ENCODE assay signal across 19 cellular contexts in the genomic region with DNA sequence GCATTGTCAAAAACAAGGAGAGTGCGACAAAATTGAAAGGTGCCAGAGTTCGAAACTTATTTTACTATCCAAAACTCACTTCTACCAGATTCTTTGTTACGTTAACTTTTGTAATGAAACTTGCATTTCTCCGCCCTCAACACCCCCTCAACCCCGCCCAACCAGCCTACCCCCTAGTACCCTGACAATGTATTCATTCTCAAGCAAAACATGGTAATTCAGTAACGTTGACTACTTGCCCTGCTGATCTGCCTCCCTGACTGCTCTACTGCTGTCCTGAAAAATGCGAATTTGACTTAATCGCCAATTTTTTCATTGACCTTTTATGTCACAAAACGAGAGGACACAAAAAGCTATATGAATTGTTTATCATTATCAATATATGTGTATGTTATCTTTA. TPM values are rescaled to one million over a fixed set of nuclear protein-coding genes. Genes with fewer than 3 reads are reported as not detected.
DNase-seq lines count a peak whose midpoint lies in the region; ATAC-seq, FAIRE-seq and TF ChIP-seq lines count a peak whose summit lies in the region.
"Had no signal": no experiment of that assay in that cellular context is flagged by ENCODE, and none has a peak within 500 bp of the region (broad histone marks: within the 10 kb centered on the region; RNA-seq: fewer than 3 reads in every experiment).

A gene (minus strand): TSS at position 83 of the 400 bp plus-strand sequence. CDS start 79 bp downstream, at position 4.

- ATAC-seq in natural killer cell treated with Interleukin-12 subunit alpha and Interleukin-12 subunit beta and Interleukin-15 and Interleukin-18, amount 100 ng/mL, for 72 hours = no peak
- ATAC-seq in natural killer cell (no peak), GM21360 (IDR thresholded peaks at IDR 0.05; ENCODE audit: unreplicated experiment) (no peak)

- H3K9me3 Mint-ChIP-seq in natural killer cell treated with Interleukin-12 subunit alpha and Interleukin-12 subunit beta and Interleukin-15 and Interleukin-18, amount 100 ng/mL, for 72 hours = no peaks in the 10 kb centered on the region
- H3K9me3 Mint-ChIP-seq in natural killer cell = no peaks in the 10 kb centered on the region
- H3K9me3 Mint-ChIP-seq: nephron progenitor cell, type B pancreatic cell had no signal

- no peaks in the 10 kb centered on the region for H3K4me1 ChIP-seq in kidney (ENCODE audit: control insufficient read depth in 1 of 2, insufficient read depth in 1 of 2, low read depth in 1 of 2, low read length in 2 of 2)
- no peaks in the 10 kb centered on the region for H3K4me1 ChIP-seq in urinary bladder (ENCODE audit: insufficient read depth)

- FAIRE-seq in kidney (lab: Jason Lieb, UNC) = no peak

- peaks cover 0 to 39% of the 10 kb centered on the region in 2 donors for H3K27me3 Mint-ChIP-seq in natural killer cell treated with Interleukin-12 subunit alpha and Interleukin-12 subunit beta and Interleukin-15 and Interleukin-18, amount 100 ng/mL, for 72 hours
- peaks cover 0 to 21% of the 10 kb centered on the region in 2 donors for H3K27me3 Mint-ChIP-seq in natural killer cell (ENCODE audit: low read depth in 2 of 2)
- H3K27me3 Mint-ChIP-seq: type B pancreatic cell had no signal

- no peaks in the 10 kb centered on the region for H3K9me3 ChIP-seq in kidney (ENCODE audit: control insufficient read depth in 1 of 2, low read length in 2 of 2)

- H3K27ac Mint-ChIP-seq in natural killer cell treated with Interleukin-12 subunit alpha and Interleukin-12 subunit beta and Interleukin-15 and Interleukin-18, amount 100 ng/mL, for 72 hours = no peak within 1 kb of the TSS
- H3K27ac Mint-ChIP-seq in natural killer cell = no peak within 1 kb of the TSS
- H3K27ac Mint-ChIP-seq: nephron progenitor cell, type B pancreatic cell had no signal

- intact Hi-C loops in natural killer cell (cut with micrococcal nuclease) (no loop called here), kidney (cut with DNase I) (no loop called here)

- no peak for DNase-seq in natural killer cell treated with Interleukin-12 subunit alpha and Interleukin-12 subunit beta and Interleukin-15 and Interleukin-18, amount 100 ng/mL, for 72 hours (ENCODE audit: low spot score)
- DNase-seq in natural killer cell (no peak), choroid plexus epithelial cell (ENCODE audit: low read depth) (no peak), kidney (no peak), NCI-H82 (lab: John Stamatoyannopoulos, UW) (no peak), middle frontal gyrus (ENCODE audit: extremely low spot score, low spot score) (no peak)
- DNase-seq: cerebellar nuclear complex; DMS53; NCI-H1694 treated with DMSO at 0.1 percent for 48 hours; NCI-H524 treated with DMSO at 0.1 percent for 48 hours; nephron progenitor cell; retina; stimulated activated CD4-positive, alpha-beta T cell treated with anti-CD3 and anti-CD28 coated beads, Interleukin-1b, Interleukin-23, amount 100 ng/mL, for 48 hours had no signal

- 6% methylated on average over 9 of the region's 9 CpGs for WGBS in urinary bladder

- H3K36me3 ChIP-seq in kidney (ENCODE audit: control insufficient read depth in 1 of 2, insufficient read depth in 2 of 2, low read length in 2 of 2) (no peaks in the 10 kb centered on the region), urinary bladder (ENCODE audit: insufficient read depth) (no peaks in the 10 kb centered on the region)

- H3K4me1 Mint-ChIP-seq in natural killer cell treated with Interleukin-12 subunit alpha and Interleukin-12 subunit beta and Interleukin-15 and Interleukin-18, amount 100 ng/mL, for 72 hours (ENCODE audit: low read depth in 2 of 2) = peaks cover 0 to 6% of the 10 kb centered on the region in 2 donors
- peaks cover 0 to 7% of the 10 kb centered on the region in 2 donors for H3K4me1 Mint-ChIP-seq in natural killer cell
- H3K4me1 Mint-ChIP-seq: nephron progenitor cell had no signal

- H3K9ac ChIP-seq in kidney (ENCODE audit: low read length in 2 of 2) = no peak within 1 kb of the TSS

- peak within 1 kb of the TSS; percentile 68 for H3K4me3 Mint-ChIP-seq in natural killer cell treated with Interleukin-12 subunit alpha and Interleukin-12 subunit beta and Interleukin-15 and Interleukin-18, amount 100 ng/mL, for 72 hours
- no peak within 1 kb of the TSS for H3K4me3 Mint-ChIP-seq in natural killer cell
- H3K4me3 Mint-ChIP-seq: nephron progenitor cell, type B pancreatic cell had no signal

- peak within 1 kb of the TSS; percentile 36 for H3K4me3 ChIP-seq in choroid plexus epithelial cell (ENCODE audit: low read depth, low read length)
- H3K4me3 ChIP-seq in kidney (ENCODE audit: low read length in 2 of 2) = peak within 1 kb of the TSS; percentile 7 to 50
- peak within 1 kb of the TSS; percentile 14 for H3K4me3 ChIP-seq in urinary bladder (ENCODE audit: low read depth, low read length)

- peaks cover 5% of the 10 kb centered on the region for H3K36me3 Mint-ChIP-seq in natural killer cell treated with Interleukin-12 subunit alpha and Interleukin-12 subunit beta and Interleukin-15 and Interleukin-18, amount 100 ng/mL, for 72 hours
- no peaks in the 10 kb centered on the region for H3K36me3 Mint-ChIP-seq in natural killer cell
- H3K36me3 Mint-ChIP-seq: type B pancreatic cell had no signal

- no peak within 1 kb of the TSS for H3K27ac ChIP-seq in kidney (ENCODE audit: low read depth in 2 of 2, low read length in 2 of 2)
- no peak within 1 kb of the TSS for H3K27ac ChIP-seq in urinary bladder (ENCODE audit: low read depth)

- TF ChIP-seq CTCF in natural killer cell (IDR thresholded peaks at IDR 0.05) (no peak), choroid plexus epithelial cell (conservative IDR thresholded peaks at IDR 0.05; ENCODE audit: low read depth, low read length) (no peak), kidney (IDR thresholded peaks at IDR 0.05; ENCODE audit: borderline replicate concordance, extremely low read depth, insufficient read depth) (no peak)

RNA-seq across cellular contexts. Expression of the gene that starts here (rescaled TPM):
- total RNA-seq in natural killer cell treated with Interleukin-12 subunit alpha and Interleukin-12 subunit beta and Interleukin-15 and Interleukin-18, amount 100 ng/mL, for 72 hours = not detected
- total RNA-seq in natural killer cell = not detected
- total RNA-seq in kidney = not detected
- not detected for polyA plus RNA-seq in kidney (ENCODE audit: insufficient read depth, low read depth, low replicate concordance)
- total RNA-seq in urinary bladder = not detected
- not detected for polyA plus RNA-seq in urinary bladder
- total RNA-seq: HT-29, M059J had no signal
- polyA plus RNA-seq: liver had no signal
